ENCODE assay signal across 8 cellular contexts in genomic region chr5:141636413-141637265, GRCh38. TPM values are rescaled to one million over a fixed set of nuclear protein-coding genes. Genes with fewer than 3 reads are reported as not detected.
A peak's percentile ranks its signal among the peaks of the same experiment; 100 is the strongest.
DNase-seq lines count a peak whose midpoint lies in the region; ATAC-seq and TF ChIP-seq lines count a peak whose summit lies in the region.

Gene HDAC3, minus strand, starts transcription at chr5:141636849. Its CDS starts 59 bp downstream, at chr5:141636790.
Gene RELL2, plus strand, starts transcription at chr5:141636997. Its CDS starts 1,229 bp downstream, at chr5:141638226.

- ATAC-seq in GM18870 (IDR thresholded peaks at IDR 0.05; ENCODE audit: unreplicated experiment) (peak; percentile 27), HG03108 (IDR thresholded peaks at IDR 0.05; ENCODE audit: unreplicated experiment) (peak; percentile 74)

- DNase-seq in AG04450 (ENCODE audit: low read depth, low spot score): peak; percentile 57
- peak; percentile 80 for DNase-seq in NCI-H226
- peak; percentile 82 for DNase-seq in activated CD4-positive, CD25-positive, alpha-beta regulatory T cell treated with anti-CD3 and anti-CD28 coated beads, Interleukin-2, amount 50 U/mL, for 16 hours (ENCODE audit: low read depth, low spot score)
- DNase-seq in central memory CD4-positive, alpha-beta T cell: peak; percentile 92
- DNase-seq in kidney epithelial cell (ENCODE audit: low read depth): peak; percentile 63
- DNase-seq in stimulated activated CD4-positive, alpha-beta T cell treated with anti-CD3 and anti-CD28 coated beads, Interleukin-15, amount 100 ng/mL, for 1 hour (ENCODE audit: low read depth in 1 of 2, low spot score in 1 of 2): peak; percentile 91 to 97

- H3K36me3 ChIP-seq in kidney epithelial cell (ENCODE audit: control insufficient read depth, insufficient read depth, low read length): no peaks in the 10 kb centered on the region

- H3K27me3 ChIP-seq in AG04450 (ENCODE audit: control insufficient read depth, insufficient read depth, low read length) (no peaks in the 10 kb centered on the region), kidney epithelial cell (ENCODE audit: control insufficient read depth, insufficient read depth, low read length) (no peaks in the 10 kb centered on the region)

- TF ChIP-seq CTCF in AG04450 (IDR thresholded peaks at IDR 0.05; ENCODE audit: low read depth, low read length) (no peak), kidney epithelial cell (IDR thresholded peaks at IDR 0.05; ENCODE audit: insufficient read depth, low read length, poor library complexity, severe bottlenecking) (no peak)

- H3K9me3 ChIP-seq in AG04450 (ENCODE audit: control insufficient read depth, insufficient read depth, low read length): no peaks in the 10 kb centered on the region; the same call in 1 of the 2 replicates

- H3K4me3 ChIP-seq in AG04450 (ENCODE audit: low read depth, low read length): peak within 1 kb of the TSS; percentile 77
- H3K4me3 ChIP-seq in kidney epithelial cell (ENCODE audit: low read depth, low read length): peak within 1 kb of the TSS; percentile 87

- CTCF ChIA-PET in AG04450 (lab: Charles Lee): interaction anchor here (0.5 to 11.5 kb wide), 10 partner anchors 17 to 1806 kb away, joined by 3 to 175 read pairs (median 4); partner anchors contain the start of gene DIAPH1

- H3K27ac ChIP-seq in AG04450 (ENCODE audit: low read depth, low read length): no peak within 1 kb of the TSS

- POLR2A ChIA-PET in AG04450 (lab: Yijun Ruan, JAX): interaction anchor here (0.5 to 3.1 kb wide), 12 partner anchors 15 to 332 kb away, joined by 3 to 28 read pairs (median 4); partner anchors contain the start of genes DIAPH1, FCHSD1 and RNF14

RNA-seq across cellular contexts. Expression of gene HDAC3, which starts in this region (rescaled TPM):
- 78.3 and 82.2 TPM in 2 replicates for polyA plus RNA-seq in AG04450 (2011; rRNA removed)
- polyA minus RNA-seq in AG04450 (2011; rRNA and poly(A)+ RNA removed): 60.4 and 77.7 TPM in 2 replicates
- total RNA-seq in kidney epithelial cell: 39.7 and 54.2 TPM in 2 replicates

RNA-seq across cellular contexts. Expression of gene RELL2, which starts in this region (rescaled TPM):
- 3.0 and 3.1 TPM in 2 replicates for polyA plus RNA-seq in AG04450 (2011; rRNA removed)
- 1.4 and 1.8 TPM in 2 replicates for polyA minus RNA-seq in AG04450 (2011; rRNA and poly(A)+ RNA removed)
- 7.8 and 12.6 TPM in 2 replicates for total RNA-seq in kidney epithelial cell
